ENCODE assay signal across 2 cellular contexts in the genomic region with DNA sequence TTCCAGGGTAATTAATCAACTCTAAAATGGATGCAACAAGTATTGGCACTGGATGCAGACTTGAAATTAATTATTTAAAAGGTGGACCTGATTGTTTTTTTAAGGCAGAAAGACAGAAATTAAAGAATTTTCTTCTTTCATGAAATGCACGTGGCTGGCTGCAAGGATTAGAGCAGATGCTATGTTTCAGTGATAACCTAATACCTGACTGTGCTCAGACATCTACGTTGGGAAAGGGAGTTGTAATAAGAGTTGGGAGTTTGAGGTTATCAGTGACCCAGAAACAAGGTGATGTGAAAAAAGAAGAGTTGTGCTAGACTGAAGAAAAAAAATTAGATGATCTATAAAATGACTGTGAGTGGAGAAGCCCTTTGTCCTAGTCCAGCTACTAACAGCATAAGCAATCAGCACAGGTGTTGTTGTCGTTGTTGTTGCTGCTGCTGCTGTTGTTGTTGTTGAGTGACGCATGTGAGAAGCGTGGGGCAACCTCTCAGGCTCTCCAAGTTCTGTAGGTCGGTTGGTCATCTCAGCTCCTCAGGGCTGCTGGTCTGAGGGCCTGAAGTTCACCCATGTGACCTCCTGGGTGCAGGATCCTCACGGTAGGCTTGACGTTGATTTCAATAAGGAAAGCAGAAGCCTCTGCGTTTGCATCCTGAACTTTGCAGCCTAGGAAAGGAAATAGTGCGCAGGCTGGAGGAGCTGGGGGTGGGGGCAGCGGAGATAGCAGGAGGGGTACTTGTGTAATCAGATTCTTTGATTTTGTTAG.
TF ChIP-seq lines count a peak whose summit lies in the region.

No MANE protein-coding gene starts in this region.

TF ChIP-seq in endothelial cell of umbilical vein, 7 proteins besides CTCF, POLR2A, EP300 and RAD21 (continued from another document):
- TF ChIP-seq, protein P1, sequence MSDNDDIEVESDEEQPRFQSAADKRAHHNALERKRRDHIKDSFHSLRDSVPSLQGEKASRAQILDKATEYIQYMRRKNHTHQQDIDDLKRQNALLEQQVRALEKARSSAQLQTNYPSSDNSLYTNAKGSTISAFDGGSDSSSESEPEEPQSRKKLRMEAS (IDR thresholded peaks at IDR 0.05; ENCODE audit: insufficient read depth, insufficient read length) = no peak
- no peak for TF ChIP-seq GATA2 (IDR thresholded peaks at IDR 0.05; ENCODE audit: insufficient read depth, insufficient read length, low read depth, low read length)
- no peak for TF ChIP-seq JUN (IDR thresholded peaks at IDR 0.05; ENCODE audit: borderline replicate concordance, insufficient read depth, insufficient read length, low read depth)
- TF ChIP-seq EZH2 (IDR thresholded peaks at IDR 0.05; ENCODE audit: borderline replicate concordance, low read depth, low read length, severe bottlenecking) = no peak
- TF ChIP-seq POLR2AphosphoS5 (IDR thresholded peaks at IDR 0.05; ENCODE audit: insufficient read depth, low read depth, low read length) = no peak

TF ChIP-seq in neural cell, 6 proteins besides CTCF, POLR2A, EP300 and RAD21 (continued from another document):
- TF ChIP-seq, protein P2, sequence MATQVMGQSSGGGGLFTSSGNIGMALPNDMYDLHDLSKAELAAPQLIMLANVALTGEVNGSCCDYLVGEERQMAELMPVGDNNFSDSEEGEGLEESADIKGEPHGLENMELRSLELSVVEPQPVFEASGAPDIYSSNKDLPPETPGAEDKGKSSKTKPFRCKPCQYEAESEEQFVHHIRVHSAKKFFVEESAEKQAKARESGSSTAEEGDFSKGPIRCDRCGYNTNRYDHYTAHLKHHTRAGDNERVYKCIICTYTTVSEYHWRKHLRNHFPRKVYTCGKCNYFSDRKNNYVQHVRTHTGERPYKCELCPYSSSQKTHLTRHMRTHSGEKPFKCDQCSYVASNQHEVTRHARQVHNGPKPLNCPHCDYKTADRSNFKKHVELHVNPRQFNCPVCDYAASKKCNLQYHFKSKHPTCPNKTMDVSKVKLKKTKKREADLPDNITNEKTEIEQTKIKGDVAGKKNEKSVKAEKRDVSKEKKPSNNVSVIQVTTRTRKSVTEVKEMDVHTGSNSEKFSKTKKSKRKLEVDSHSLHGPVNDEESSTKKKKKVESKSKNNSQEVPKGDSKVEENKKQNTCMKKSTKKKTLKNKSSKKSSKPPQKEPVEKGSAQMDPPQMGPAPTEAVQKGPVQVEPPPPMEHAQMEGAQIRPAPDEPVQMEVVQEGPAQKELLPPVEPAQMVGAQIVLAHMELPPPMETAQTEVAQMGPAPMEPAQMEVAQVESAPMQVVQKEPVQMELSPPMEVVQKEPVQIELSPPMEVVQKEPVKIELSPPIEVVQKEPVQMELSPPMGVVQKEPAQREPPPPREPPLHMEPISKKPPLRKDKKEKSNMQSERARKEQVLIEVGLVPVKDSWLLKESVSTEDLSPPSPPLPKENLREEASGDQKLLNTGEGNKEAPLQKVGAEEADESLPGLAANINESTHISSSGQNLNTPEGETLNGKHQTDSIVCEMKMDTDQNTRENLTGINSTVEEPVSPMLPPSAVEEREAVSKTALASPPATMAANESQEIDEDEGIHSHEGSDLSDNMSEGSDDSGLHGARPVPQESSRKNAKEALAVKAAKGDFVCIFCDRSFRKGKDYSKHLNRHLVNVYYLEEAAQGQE (IDR thresholded peaks at IDR 0.05; ENCODE audit: borderline replicate concordance) = no peak
